ENCODE assay signal across 1 cellular context in genomic region chr16:90046971-90047713, GRCh38.
TF ChIP-seq lines count a peak whose summit lies in the region.

No MANE protein-coding gene starts in this region.

TF ChIP-seq in H1, 55 proteins besides CTCF, POLR2A, EP300 and RAD21 (continued from another document):
- TF ChIP-seq TAF7 (optimal IDR thresholded peaks at IDR 0.05; ENCODE audit: borderline replicate concordance, low read depth, low read length) (peak; percentile 15), TEAD4 (IDR thresholded peaks at IDR 0.05; ENCODE audit: low read depth, low read length) (no peak), SIRT6 (IDR thresholded peaks at IDR 0.05; ENCODE audit: low read length) (no peak), MAFK (IDR thresholded peaks at IDR 0.05; ENCODE audit: low read depth, low read length) (no peak), RFX5 (IDR thresholded peaks at IDR 0.05; ENCODE audit: borderline replicate concordance, low read depth, low read length) (no peak), HDAC2 (IDR thresholded peaks at IDR 0.05; ENCODE audit: borderline replicate concordance in 1 of 2, low read depth in 2 of 2, low read length in 2 of 2) (0 out of 4 replicates have a peak, but pooled peaks of 1 of the 2 experiments have one; percentile 2), POLR2AphosphoS5 (IDR thresholded peaks at IDR 0.05; ENCODE audit: low read depth, low read length) (no peak), TAF1 (IDR thresholded peaks at IDR 0.05; ENCODE audit: low read depth, low read length) (0 out of 2 replicates have a peak, but pooled peaks have one; percentile 38), YY1 (IDR thresholded peaks at IDR 0.05; ENCODE audit: low read depth, low read length) (no peak), SIX5 (IDR thresholded peaks at IDR 0.05; ENCODE audit: low read depth, low read length) (no peak), GTF2F1 (IDR thresholded peaks at IDR 0.05; ENCODE audit: borderline replicate concordance, low read depth, low read length) (no peak), TBP (IDR thresholded peaks at IDR 0.05; ENCODE audit: low read depth, low read length) (no peak), RBBP5 (IDR thresholded peaks at IDR 0.05; ENCODE audit: borderline replicate concordance, low read depth, low read length) (peak; percentile 9; the same call in 1 of the 2 replicates)
- TF ChIP-seq, protein P1, sequence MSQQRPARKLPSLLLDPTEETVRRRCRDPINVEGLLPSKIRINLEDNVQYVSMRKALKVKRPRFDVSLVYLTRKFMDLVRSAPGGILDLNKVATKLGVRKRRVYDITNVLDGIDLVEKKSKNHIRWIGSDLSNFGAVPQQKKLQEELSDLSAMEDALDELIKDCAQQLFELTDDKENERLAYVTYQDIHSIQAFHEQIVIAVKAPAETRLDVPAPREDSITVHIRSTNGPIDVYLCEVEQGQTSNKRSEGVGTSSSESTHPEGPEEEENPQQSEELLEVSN (IDR thresholded peaks at IDR 0.05), result peak; percentile 17; the same call in 1 of the 2 replicates
- TF ChIP-seq, protein P2, sequence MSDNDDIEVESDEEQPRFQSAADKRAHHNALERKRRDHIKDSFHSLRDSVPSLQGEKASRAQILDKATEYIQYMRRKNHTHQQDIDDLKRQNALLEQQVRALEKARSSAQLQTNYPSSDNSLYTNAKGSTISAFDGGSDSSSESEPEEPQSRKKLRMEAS (IDR thresholded peaks at IDR 0.05), result peak; percentile 69
- TF ChIP-seq, protein P3, sequence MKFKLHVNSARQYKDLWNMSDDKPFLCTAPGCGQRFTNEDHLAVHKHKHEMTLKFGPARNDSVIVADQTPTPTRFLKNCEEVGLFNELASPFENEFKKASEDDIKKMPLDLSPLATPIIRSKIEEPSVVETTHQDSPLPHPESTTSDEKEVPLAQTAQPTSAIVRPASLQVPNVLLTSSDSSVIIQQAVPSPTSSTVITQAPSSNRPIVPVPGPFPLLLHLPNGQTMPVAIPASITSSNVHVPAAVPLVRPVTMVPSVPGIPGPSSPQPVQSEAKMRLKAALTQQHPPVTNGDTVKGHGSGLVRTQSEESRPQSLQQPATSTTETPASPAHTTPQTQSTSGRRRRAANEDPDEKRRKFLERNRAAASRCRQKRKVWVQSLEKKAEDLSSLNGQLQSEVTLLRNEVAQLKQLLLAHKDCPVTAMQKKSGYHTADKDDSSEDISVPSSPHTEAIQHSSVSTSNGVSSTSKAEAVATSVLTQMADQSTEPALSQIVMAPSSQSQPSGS (IDR thresholded peaks at IDR 0.05; ENCODE audit: low read length), result no peak
TF ChIP-seq in H1: peak in this region for 8.
